17 cellular contexts compared by ENCODE assay signal in the genomic region with DNA sequence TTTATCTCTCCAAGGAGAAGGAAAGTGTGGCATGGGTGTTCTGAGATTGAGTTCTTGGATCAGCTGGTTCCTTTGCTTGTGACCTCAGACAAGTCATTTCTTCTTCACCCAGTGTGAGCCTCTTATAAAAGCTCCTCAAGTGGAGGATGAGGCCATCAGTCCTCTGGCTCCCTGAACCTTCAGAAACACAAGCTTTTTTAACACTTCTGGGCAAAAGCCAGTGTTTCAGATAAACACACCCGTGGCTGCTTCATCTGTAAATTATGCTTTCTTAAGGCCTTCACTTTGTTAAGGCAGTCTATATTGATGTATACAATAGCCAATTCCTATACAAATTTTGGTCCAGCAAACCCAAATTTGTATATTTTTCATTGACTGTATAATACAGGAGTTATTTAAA.
DNase-seq lines count a peak whose midpoint lies in the region; ATAC-seq and TF ChIP-seq lines count a peak whose summit lies in the region.
"Had no signal": no experiment of that assay in that cellular context is flagged by ENCODE, and none has a peak within 500 bp of the region (broad histone marks: within the 10 kb centered on the region; RNA-seq: fewer than 3 reads in every experiment).

No MANE protein-coding gene starts in this region.

- no peak overlapping the region for H3K9ac ChIP-seq in mesenchymal stem cell (ENCODE audit: low read length)

- POLR2A ChIA-PET in activated CD4-positive, alpha-beta T cell treated with anti-CD3 and anti-CD28 coated beads for 36 hours (lab: Charles Lee) = no interaction called here

- H3K9me3 ChIP-seq in mesenchymal stem cell (ENCODE audit: control insufficient read depth, low read length) (no peaks in the 10 kb centered on the region), uterus (no peaks in the 10 kb centered on the region), heart left ventricle (no peaks in the 10 kb centered on the region)
- H3K9me3 ChIP-seq: gastrocnemius medialis, pancreas had no signal

- no peak overlapping the region for H2BK5ac ChIP-seq in mesenchymal stem cell (ENCODE audit: low read depth, low read length, poor library complexity, severe bottlenecking)

- no peak overlapping the region for H3K4me2 ChIP-seq in mesenchymal stem cell (ENCODE audit: low read length, poor library complexity, severe bottlenecking)

- ATAC-seq in activated CD4-positive, alpha-beta T cell treated with anti-CD3 and anti-CD28 coated beads for 36 hours = no peak
- ATAC-seq in heart left ventricle (no peak), HG03378 (IDR thresholded peaks at IDR 0.05; ENCODE audit: unreplicated experiment) (no peak)
- ATAC-seq: gastrocnemius medialis had no signal

- H3K36me3 ChIP-seq in mesenchymal stem cell (ENCODE audit: control insufficient read depth in 1 of 2, insufficient read depth in 2 of 2, low read depth in 1 of 2, low read length in 2 of 2) (peaks cover 7 to 68% of the 10 kb centered on the region in 2 experiments), uterus (no peaks in the 10 kb centered on the region), heart left ventricle (peaks cover 0 to 2% (median 0%) of the 10 kb centered on the region in 9 donors)
- H3K36me3 ChIP-seq: gastrocnemius medialis, pancreas had no signal

- H3K23ac ChIP-seq in mesenchymal stem cell (ENCODE audit: low read length in 2 of 2) = no peak overlapping the region

- H3K36me3 Mint-ChIP-seq in activated CD4-positive, alpha-beta T cell treated with anti-CD3 and anti-CD28 coated beads for 36 hours (ENCODE audit: low read depth) = no peaks in the 10 kb centered on the region

- no peak overlapping the region for H3K14ac ChIP-seq in mesenchymal stem cell (ENCODE audit: low read length in 2 of 2)

- TF ChIP-seq POLR2A in erythroblast (IDR thresholded peaks at IDR 0.05; ENCODE audit: low read length) (no peak), uterus (IDR thresholded peaks at IDR 0.05) (no peak), heart left ventricle (IDR thresholded peaks at IDR 0.05) (no peak)

- no peaks in the 10 kb centered on the region for H3K27me3 ChIP-seq in mesenchymal stem cell (ENCODE audit: control insufficient read depth in 1 of 2, insufficient read depth in 1 of 2, low read length in 2 of 2)
- no peaks in the 10 kb centered on the region for H3K27me3 ChIP-seq in uterus
- H3K27me3 ChIP-seq in heart left ventricle = no peaks in the 10 kb centered on the region
- H3K27me3 ChIP-seq: gastrocnemius medialis, pancreas had no signal

- no peaks in the 10 kb centered on the region for H3K9me3 Mint-ChIP-seq in activated CD4-positive, alpha-beta T cell treated with anti-CD3 and anti-CD28 coated beads for 36 hours (ENCODE audit: low read depth)

- no peak overlapping the region for H2BK120ac ChIP-seq in mesenchymal stem cell (ENCODE audit: low read depth, low read length)

- H3K27ac ChIP-seq in mesenchymal stem cell (ENCODE audit: low read length, poor library complexity, severe bottlenecking) (no peak overlapping the region), uterus (peak overlapping the region; percentile 68 to 72), heart left ventricle (peak overlapping the region in 4 of 12 donors; percentile 27 to 57 (median 56))

- peak overlapping the region; percentile 14 for H2AK5ac ChIP-seq in mesenchymal stem cell (ENCODE audit: low read length, severe bottlenecking)

- CTCF ChIA-PET in activated CD4-positive, alpha-beta T cell treated with anti-CD3 and anti-CD28 coated beads for 36 hours (lab: Charles Lee) = interaction anchor here (0.7 kb wide), 1 partner anchor 41 kb away, joined by 3 read pairs; no protein-coding TSS in a partner anchor

- H3K4me3 ChIP-seq in mesenchymal stem cell (ENCODE audit: insufficient read depth in 1 of 2, low read depth in 1 of 2, low read length in 2 of 2) = no peak overlapping the region
- no peak overlapping the region for H3K4me3 ChIP-seq in uterus
- peak overlapping the region in 1 of 12 donors; percentile 22 for H3K4me3 ChIP-seq in heart left ventricle

- H3K27ac Mint-ChIP-seq in activated CD4-positive, alpha-beta T cell treated with anti-CD3 and anti-CD28 coated beads for 36 hours = peak overlapping the region; percentile 8

- H4K91ac ChIP-seq in mesenchymal stem cell (ENCODE audit: low read length) = no peak overlapping the region

- peaks cover 12% of the 10 kb centered on the region for H3K4me1 Mint-ChIP-seq in activated CD4-positive, alpha-beta T cell treated with anti-CD3 and anti-CD28 coated beads for 36 hours

- peaks cover 8% of the 10 kb centered on the region for H3K27me3 Mint-ChIP-seq in activated CD4-positive, alpha-beta T cell treated with anti-CD3 and anti-CD28 coated beads for 36 hours

- H2AFZ ChIP-seq in mesenchymal stem cell (ENCODE audit: low read depth, low read length) = no peak overlapping the region

- no peak overlapping the region for H2BK15ac ChIP-seq in mesenchymal stem cell (ENCODE audit: low read depth, poor library complexity, severe bottlenecking)

- peak overlapping the region in 1 of 2 experiments; percentile 1 for H3K4ac ChIP-seq in mesenchymal stem cell (ENCODE audit: low read depth in 1 of 2, low read length in 2 of 2)

- H3K4me3 Mint-ChIP-seq in activated CD4-positive, alpha-beta T cell treated with anti-CD3 and anti-CD28 coated beads for 36 hours = no peak overlapping the region

- no peak overlapping the region for H2BK12ac ChIP-seq in mesenchymal stem cell (ENCODE audit: low read length in 2 of 2)

- H3K79me1 ChIP-seq in mesenchymal stem cell (replicated peaks; ENCODE audit: low read length, poor library complexity, severe bottlenecking) = peaks cover 6% of the 10 kb centered on the region

- H3K4me1 ChIP-seq in mesenchymal stem cell (ENCODE audit: control insufficient read depth, insufficient read depth, low read depth, low read length) (peaks cover 11% of the 10 kb centered on the region), uterus (peaks cover 0 to 7% of the 10 kb centered on the region in 2 donors), heart left ventricle (peaks cover 0 to 38% (median 13%) of the 10 kb centered on the region in 12 donors)

- H3K18ac ChIP-seq in mesenchymal stem cell (ENCODE audit: low read depth in 1 of 2, low read length in 2 of 2) = peak overlapping the region in 1 of 2 experiments; percentile 41

- no CpG with 5 or more reads among the region's 1 CpG for WGBS in mesenchymal stem cell
- WGBS in heart left ventricle, 4 donors = 18 to 33% (median 21%) methylated on average over 1 of the region's 1 CpG

- no peak overlapping the region for H4K8ac ChIP-seq in mesenchymal stem cell (ENCODE audit: low read length)

- intact Hi-C loops in activated CD4-positive, alpha-beta T cell treated with anti-CD3 and anti-CD28 coated beads for 36 hours (cut with DNase I, micrococcal nuclease) = no loop called here
- intact Hi-C loops in uterus (cut with DNase I; ENCODE audit: low total_unique reads) (no loop called here), heart left ventricle (cut with DNase I) (no loop called here)

- DNase-seq in activated CD4-positive, alpha-beta T cell treated with anti-CD3 and anti-CD28 coated beads for 36 hours = no peak
- no peak for DNase-seq in activated CD4-positive, alpha-beta T cell treated with anti-CD3 and anti-CD28 coated beads, Interleukin-2, amount 50 U/mL, for 48 hours
- DNase-seq in erythroblast (lab: John Stamatoyannopoulos, UW) (peak; percentile 24 to 36), mesenchymal stem cell (peak; percentile 47), uterus (no peak), amniotic stem cell (lab: John Stamatoyannopoulos, UW) (no peak), heart left ventricle (no peak)
- DNase-seq: activated CD4-positive, alpha-beta T cell treated with anti-CD3 and anti-CD28 coated beads for 4 hours; activated CD8-positive, alpha-beta memory T cell treated with anti-CD3 and anti-CD28 coated beads, Interleukin-2, amount 50 U/mL, for 4 hours; activated gamma-delta T cell treated with Interleukin-2 at 50 U/mL for 16 hours; anterior cingulate cortex; C1 segment of cervical spinal cord; DMS53; gastrocnemius medialis; NCI-H524 treated with DMSO at 0.1 percent for 48 hours; pancreas had no signal

- TF ChIP-seq CTCF in uterus (IDR thresholded peaks at IDR 0.05) = no peak
- TF ChIP-seq CTCF in heart left ventricle (IDR thresholded peaks at IDR 0.05) = no peak

Comparison
In these comparisons a context has a peak if more than half of its experiments do, and no peak if none do; other contexts are left out.
1. DNase-seq: peak in erythroblast (2 of 2) and mesenchymal stem cell (single experiment); none in activated CD4-positive, alpha-beta T cell treated with anti-CD3 and anti-CD28 coated beads for 36 hours (single experiment), activated CD4-positive, alpha-beta T cell treated with anti-CD3 and anti-CD28 coated beads, Interleukin-2, amount 50 U/mL, for 48 hours (0 of 2), uterus (0 of 2), amniotic stem cell (single experiment) and heart left ventricle (0 of 5).